Comparison of ENCODE assay signal across 9 cellular contexts in genomic region chr19:49491030-49491803, GRCh38. TPM values are rescaled to one million over a fixed set of nuclear protein-coding genes. Genes with fewer than 3 reads are reported as not detected.
DNase-seq lines count a peak whose midpoint lies in the region; ATAC-seq and TF ChIP-seq lines count a peak whose summit lies in the region.
"Had no signal": no experiment of that assay in that cellular context is flagged by ENCODE, and none has a peak within 500 bp of the region (broad histone marks: within the 10 kb centered on the region; RNA-seq: fewer than 3 reads in every experiment).

No MANE protein-coding gene starts in this region.

- ATAC-seq in natural killer cell treated with Interleukin-12 subunit alpha and Interleukin-12 subunit beta and Interleukin-15 and Interleukin-18, amount 100 ng/mL, for 72 hours = no peak
- no peak for ATAC-seq in HG02798 (IDR thresholded peaks at IDR 0.05; ENCODE audit: poor library complexity, unreplicated experiment)

- H3K36me3 ChIP-seq in CD8-positive, alpha-beta memory T cell (ENCODE audit: insufficient read depth, low read length) = peaks cover 45% of the 10 kb centered on the region
- peaks cover 14 to 55% of the 10 kb centered on the region in 2 experiments for H3K36me3 ChIP-seq in HEK293 (ENCODE audit: control insufficient read depth in 2 of 2, insufficient read depth in 1 of 2, low read length in 2 of 2)

- intact Hi-C loops in activated T-helper 1 cell treated with anti-CD3 and anti-CD28 coated beads, Interleukin-12 subunit alpha, Interleukin-12 subunit beta, Interleukin-2, Interleukin-4 antibody, amounts not matched to agents 30 ng/mL and 10 ng/mL and 1 ng/mL, durations not matched to agents 14 hours and 24 hours and 36 hours (cut with micrococcal nuclease) = no loop called here

- POLR2A ChIA-PET in CD8-positive, alpha-beta memory T cell (lab: Charles Lee) = no interaction called here
- POLR2A ChIA-PET in HEK293 (lab: Yijun Ruan, JAX) (interaction anchor here (0.8 kb wide), 1 partner anchor 39 kb away, joined by 3 read pairs; the partner anchor contains the start of gene PIH1D1), HEK293T (lab: Yijun Ruan, JAX) (interaction anchor here (1.3 to 5.9 kb wide), 2 partner anchors 10 to 39 kb away, joined by 7 to 41 read pairs; partner anchors contain the start of genes ALDH16A1 and PIH1D1)

- CTCF ChIA-PET in CD8-positive, alpha-beta memory T cell (lab: Charles Lee) = interaction anchor here (0.7 to 2.2 kb wide), 2 partner anchors 8 to 18 kb away, joined by 3 to 6 read pairs; partner anchors contain the start of gene FLT3LG
- CTCF ChIA-PET in HEK293 (lab: Yijun Ruan, JAX) (interaction anchor here (1.2 kb wide), 1 partner anchor 79 kb away, joined by 8 read pairs; no protein-coding TSS in a partner anchor), HEK293T (lab: Yijun Ruan, JAX) (interaction anchor here (0.7 to 1.2 kb wide), 2 partner anchors 13 to 20 kb away, joined by 3 read pairs; no protein-coding TSS in a partner anchor)

- peaks cover 59 to 80% (median 71%) of the 10 kb centered on the region in 3 donors for H3K4me1 Mint-ChIP-seq in CD8-positive, alpha-beta memory T cell
- peaks cover 36% of the 10 kb centered on the region for H3K4me1 Mint-ChIP-seq in activated T-helper 1 cell treated with anti-CD3 and anti-CD28 coated beads, Interleukin-12 subunit alpha, Interleukin-12 subunit beta, Interleukin-2, Interleukin-4 antibody, amounts not matched to agents 30 ng/mL and 10 ng/mL and 1 ng/mL, durations not matched to agents 14 hours and 24 hours and 36 hours (ENCODE audit: low read depth)
- H3K4me1 Mint-ChIP-seq in natural killer cell treated with Interleukin-12 subunit alpha and Interleukin-12 subunit beta and Interleukin-15 and Interleukin-18, amount 100 ng/mL, for 72 hours (ENCODE audit: low read depth in 2 of 2) = peaks cover 43 to 46% of the 10 kb centered on the region in 2 donors

- H3K27ac ChIP-seq in CD8-positive, alpha-beta memory T cell (ENCODE audit: low read depth, low read length) = no peak overlapping the region
- peak overlapping the region; percentile 95 for H3K27ac ChIP-seq in HEK293 (ENCODE audit: extremely low read depth, low read depth, low read length)

- peak overlapping the region; percentile 37 to 96 (median 93) for H3K27ac Mint-ChIP-seq in CD8-positive, alpha-beta memory T cell
- H3K27ac Mint-ChIP-seq in activated T-helper 1 cell treated with anti-CD3 and anti-CD28 coated beads, Interleukin-12 subunit alpha, Interleukin-12 subunit beta, Interleukin-2, Interleukin-4 antibody, amounts not matched to agents 30 ng/mL and 10 ng/mL and 1 ng/mL, durations not matched to agents 14 hours and 24 hours and 36 hours = peak overlapping the region; percentile 76
- H3K27ac Mint-ChIP-seq in natural killer cell treated with Interleukin-12 subunit alpha and Interleukin-12 subunit beta and Interleukin-15 and Interleukin-18, amount 100 ng/mL, for 72 hours = peak overlapping the region; percentile 56 to 99

- peak overlapping the region in 6 of 7 donors; percentile 20 to 98 (median 90) for H3K4me3 Mint-ChIP-seq in CD8-positive, alpha-beta memory T cell
- H3K4me3 Mint-ChIP-seq in activated T-helper 1 cell treated with anti-CD3 and anti-CD28 coated beads, Interleukin-12 subunit alpha, Interleukin-12 subunit beta, Interleukin-2, Interleukin-4 antibody, amounts not matched to agents 30 ng/mL and 10 ng/mL and 1 ng/mL, durations not matched to agents 14 hours and 24 hours and 36 hours = peak overlapping the region; percentile 98
- H3K4me3 Mint-ChIP-seq in natural killer cell treated with Interleukin-12 subunit alpha and Interleukin-12 subunit beta and Interleukin-15 and Interleukin-18, amount 100 ng/mL, for 72 hours = peak overlapping the region; percentile 98

- H3K9me3 ChIP-seq in CD8-positive, alpha-beta memory T cell (ENCODE audit: low read length) = no peaks in the 10 kb centered on the region
- H3K9me3 ChIP-seq in HEK293 (ENCODE audit: control insufficient read depth, insufficient read depth, low read depth, low read length) = no peaks in the 10 kb centered on the region

- no peaks in the 10 kb centered on the region for H3K27me3 ChIP-seq in CD8-positive, alpha-beta memory T cell (ENCODE audit: insufficient read depth, low read length, poor library complexity, severe bottlenecking)

- peaks cover 14 to 68% (median 29%) of the 10 kb centered on the region in 3 donors for H3K36me3 Mint-ChIP-seq in CD8-positive, alpha-beta memory T cell
- peaks cover 59% of the 10 kb centered on the region for H3K36me3 Mint-ChIP-seq in activated T-helper 1 cell treated with anti-CD3 and anti-CD28 coated beads, Interleukin-12 subunit alpha, Interleukin-12 subunit beta, Interleukin-2, Interleukin-4 antibody, amounts not matched to agents 30 ng/mL and 10 ng/mL and 1 ng/mL, durations not matched to agents 14 hours and 24 hours and 36 hours (ENCODE audit: low read depth)
- H3K36me3 Mint-ChIP-seq in natural killer cell treated with Interleukin-12 subunit alpha and Interleukin-12 subunit beta and Interleukin-15 and Interleukin-18, amount 100 ng/mL, for 72 hours = peaks cover 31% of the 10 kb centered on the region

- H3K4me3 ChIP-seq in CD8-positive, alpha-beta memory T cell (ENCODE audit: low read length) = no peak overlapping the region
- no peak overlapping the region for H3K4me3 ChIP-seq in HEK293 (ENCODE audit: low read depth, low read length)

- H3K9me3 Mint-ChIP-seq in CD8-positive, alpha-beta memory T cell = peaks cover 0 to 14% (median 6%) of the 10 kb centered on the region in 5 donors
- H3K9me3 Mint-ChIP-seq in activated T-helper 1 cell treated with anti-CD3 and anti-CD28 coated beads, Interleukin-12 subunit alpha, Interleukin-12 subunit beta, Interleukin-2, Interleukin-4 antibody, amounts not matched to agents 30 ng/mL and 10 ng/mL and 1 ng/mL, durations not matched to agents 14 hours and 24 hours and 36 hours = no peaks in the 10 kb centered on the region
- no peaks in the 10 kb centered on the region for H3K9me3 Mint-ChIP-seq in natural killer cell treated with Interleukin-12 subunit alpha and Interleukin-12 subunit beta and Interleukin-15 and Interleukin-18, amount 100 ng/mL, for 72 hours

- H3K27me3 Mint-ChIP-seq in CD8-positive, alpha-beta memory T cell = peaks cover 0 to 10% of the 10 kb centered on the region in 2 donors
- H3K27me3 Mint-ChIP-seq in activated T-helper 1 cell treated with anti-CD3 and anti-CD28 coated beads, Interleukin-12 subunit alpha, Interleukin-12 subunit beta, Interleukin-2, Interleukin-4 antibody, amounts not matched to agents 30 ng/mL and 10 ng/mL and 1 ng/mL, durations not matched to agents 14 hours and 24 hours and 36 hours (ENCODE audit: insufficient read depth) = peaks cover 4% of the 10 kb centered on the region
- no peaks in the 10 kb centered on the region for H3K27me3 Mint-ChIP-seq in natural killer cell treated with Interleukin-12 subunit alpha and Interleukin-12 subunit beta and Interleukin-15 and Interleukin-18, amount 100 ng/mL, for 72 hours

- TF ChIP-seq CTCF in HEK293 (tag by site-specific recombination; IDR thresholded peaks at IDR 0.05) = no peak

- DNase-seq in CD8-positive, alpha-beta memory T cell = no peak
- no peak for DNase-seq in activated T-helper 1 cell treated with anti-CD3 and anti-CD28 coated beads, Interleukin-12 subunit alpha, Interleukin-12 subunit beta, Interleukin-2, Interleukin-4 antibody, amounts not matched to agents 30 ng/mL and 10 ng/mL and 1 ng/mL, durations not matched to agents 14 hours and 24 hours and 36 hours (ENCODE audit: low spot score)
- no peak for DNase-seq in natural killer cell treated with Interleukin-12 subunit alpha and Interleukin-12 subunit beta and Interleukin-15 and Interleukin-18, amount 100 ng/mL, for 72 hours (ENCODE audit: low spot score)
- DNase-seq in HEK293T (ENCODE audit: extremely low spot score) = no peak
- DNase-seq in midbrain (lab: John Stamatoyannopoulos, UW) = no peak
- DNase-seq: MM.1S; stimulated activated CD4-positive, alpha-beta T cell treated with anti-CD3 and anti-CD28 coated beads, Interleukin-12 subunit alpha, Interleukin-12 subunit beta, amount 100 ng/mL, for 4 hours had no signal

- peaks cover 56% of the 10 kb centered on the region for H3K4me1 ChIP-seq in CD8-positive, alpha-beta memory T cell (ENCODE audit: insufficient read depth, low read length)
- H3K4me1 ChIP-seq in HEK293 (ENCODE audit: control insufficient read depth, insufficient read depth, low read length) = peaks cover 4% of the 10 kb centered on the region; the same call in 1 of the 2 replicates

RNA-seq across cellular contexts. Expression of gene RPL13A, which starts 3.8 kb away (rescaled TPM):
- 1,000 to 10,000 TPM; 3,865 to 3,912 TPM for total RNA-seq in CD8-positive, alpha-beta memory T cell
- polyA plus RNA-seq in CD8-positive, alpha-beta memory T cell = 2,679 TPM
- total RNA-seq in activated T-helper 1 cell treated with anti-CD3 and anti-CD28 coated beads, Interleukin-12 subunit alpha, Interleukin-12 subunit beta, Interleukin-2, Interleukin-4 antibody, amounts not matched to agents 30 ng/mL and 10 ng/mL and 1 ng/mL, durations not matched to agents 14 hours and 24 hours and 36 hours = 2,876 and 2,988 TPM in 2 replicates
- 1,000 to 10,000 TPM; 1,861 to 2,042 TPM for total RNA-seq in natural killer cell treated with Interleukin-12 subunit alpha and Interleukin-12 subunit beta and Interleukin-15 and Interleukin-18, amount 100 ng/mL, for 72 hours

RNA-seq across cellular contexts. Expression of gene RPS11, which starts 5.0 kb away (rescaled TPM):
- total RNA-seq in CD8-positive, alpha-beta memory T cell = 1,000 to 10,000 TPM; 2,863 to 2,871 TPM
- 1,959 TPM for polyA plus RNA-seq in CD8-positive, alpha-beta memory T cell
- total RNA-seq in activated T-helper 1 cell treated with anti-CD3 and anti-CD28 coated beads, Interleukin-12 subunit alpha, Interleukin-12 subunit beta, Interleukin-2, Interleukin-4 antibody, amounts not matched to agents 30 ng/mL and 10 ng/mL and 1 ng/mL, durations not matched to agents 14 hours and 24 hours and 36 hours = 1,890 and 1,927 TPM in 2 replicates
- 1,000 to 10,000 TPM; 1,165 to 1,334 TPM for total RNA-seq in natural killer cell treated with Interleukin-12 subunit alpha and Interleukin-12 subunit beta and Interleukin-15 and Interleukin-18, amount 100 ng/mL, for 72 hours

RNA-seq across cellular contexts. Expression of gene FLT3LG, which starts 17.2 kb away (rescaled TPM):
- 10 to 100 TPM; 63.9 to 71.5 TPM for total RNA-seq in CD8-positive, alpha-beta memory T cell
- 148 TPM for polyA plus RNA-seq in CD8-positive, alpha-beta memory T cell
- 58.4 and 65.4 TPM in 2 replicates for total RNA-seq in activated T-helper 1 cell treated with anti-CD3 and anti-CD28 coated beads, Interleukin-12 subunit alpha, Interleukin-12 subunit beta, Interleukin-2, Interleukin-4 antibody, amounts not matched to agents 30 ng/mL and 10 ng/mL and 1 ng/mL, durations not matched to agents 14 hours and 24 hours and 36 hours
- 10 to 100 TPM; 33.5 to 80.4 TPM for total RNA-seq in natural killer cell treated with Interleukin-12 subunit alpha and Interleukin-12 subunit beta and Interleukin-15 and Interleukin-18, amount 100 ng/mL, for 72 hours

RNA-seq across cellular contexts. Expression of gene FCGRT, which starts 21.2 kb away (rescaled TPM):
- 10 to 100 TPM; 16.2 to 16.3 TPM for total RNA-seq in CD8-positive, alpha-beta memory T cell
- polyA plus RNA-seq in CD8-positive, alpha-beta memory T cell = 52.4 TPM
- 0.88 and 1.1 TPM in 2 replicates for total RNA-seq in activated T-helper 1 cell treated with anti-CD3 and anti-CD28 coated beads, Interleukin-12 subunit alpha, Interleukin-12 subunit beta, Interleukin-2, Interleukin-4 antibody, amounts not matched to agents 30 ng/mL and 10 ng/mL and 1 ng/mL, durations not matched to agents 14 hours and 24 hours and 36 hours
- 1 to 10 TPM; 1.6 to 3.0 TPM for total RNA-seq in natural killer cell treated with Interleukin-12 subunit alpha and Interleukin-12 subunit beta and Interleukin-15 and Interleukin-18, amount 100 ng/mL, for 72 hours

RNA-seq across cellular contexts. Expression of gene RCN3, which starts 36.6 kb away (rescaled TPM):
- 1 to 10 TPM; 1.4 to 1.7 TPM for total RNA-seq in CD8-positive, alpha-beta memory T cell
- 2.1 TPM for polyA plus RNA-seq in CD8-positive, alpha-beta memory T cell
- 2.0 and 2.1 TPM in 2 replicates for total RNA-seq in activated T-helper 1 cell treated with anti-CD3 and anti-CD28 coated beads, Interleukin-12 subunit alpha, Interleukin-12 subunit beta, Interleukin-2, Interleukin-4 antibody, amounts not matched to agents 30 ng/mL and 10 ng/mL and 1 ng/mL, durations not matched to agents 14 hours and 24 hours and 36 hours
- total RNA-seq in natural killer cell treated with Interleukin-12 subunit alpha and Interleukin-12 subunit beta and Interleukin-15 and Interleukin-18, amount 100 ng/mL, for 72 hours = 1 to 10 TPM; 1.6 to 2.0 TPM
